Comparison of ENCODE assay signal across 25 cellular contexts in genomic region chr2:170262343-170262742, GRCh38.
DNase-seq lines count a peak whose midpoint lies in the region; ATAC-seq, FAIRE-seq and TF ChIP-seq lines count a peak whose summit lies in the region.
"Had no signal": no experiment of that assay in that cellular context is flagged by ENCODE, and none has a peak within 500 bp of the region (broad histone marks: within the 10 kb centered on the region; RNA-seq: fewer than 3 reads in every experiment).

No MANE protein-coding gene starts in this region.

- no peaks in the 10 kb centered on the region for H3K79me2 ChIP-seq in K562 (ENCODE audit: control insufficient read depth, insufficient read depth, low read length)

- TF ChIP-seq POLR2A in K562 (conservative IDR thresholded peaks at IDR 0.05) = no peak

- no peak overlapping the region for H3K4me3 Mint-ChIP-seq in stimulated activated naive CD8-positive, alpha-beta T cell treated with anti-CD3 and anti-CD28 coated beads, Interleukin-15, Interleukin-2, amounts not matched to agents 100 ng/mL and 50 ng/mL, for 24 hours
- H3K4me3 Mint-ChIP-seq in stimulated activated naive CD8-positive, alpha-beta T cell treated with anti-CD3 and anti-CD28 coated beads, Interleukin-15, amount 100 ng/mL, for 72 hours = no peak overlapping the region
- H3K4me3 Mint-ChIP-seq in endothelial cell (ENCODE audit: unreplicated experiment) = peak overlapping the region; percentile 13
- H3K4me3 Mint-ChIP-seq: B cell; CD4-positive, alpha-beta T cell; CD8-positive, alpha-beta T cell had no signal

- intact Hi-C loops in K562 (cut with micrococcal nuclease) = no loop called here

- BruUV-seq in K562 (replicated peaks; lab: Mats Ljungman, UMichigan) = no TSS peak

- peaks cover 26 to 48% of the 10 kb centered on the region in 2 experiments for H3K4me1 ChIP-seq in K562 (replicated peaks in 1 of 2; ENCODE audit: control insufficient read depth in 2 of 2, insufficient read depth in 2 of 2, low read length in 2 of 2)
- H3K4me1 ChIP-seq: A549; BLaER1 treated with 17β-estradiol and CSF1 and Interleukin-3, amounts not matched to agents 10 nM and 100 nM had no signal

- H3K4me2 ChIP-seq in K562 (ENCODE audit: insufficient read depth, low read length) = no peak overlapping the region
- H3K4me2 ChIP-seq: A549; BLaER1 treated with 17β-estradiol and CSF1 and Interleukin-3, amounts not matched to agents 10 nM and 100 nM had no signal

- no peaks in the 10 kb centered on the region; the same call in 1 of the 2 replicates for H3K9me3 ChIP-seq in K562 (replicated peaks; ENCODE audit: control insufficient read depth, insufficient read depth, low read depth, low read length)
- H3K9me3 ChIP-seq: A549 had no signal

- H3K27me3 Mint-ChIP-seq in stimulated activated naive CD8-positive, alpha-beta T cell treated with anti-CD3 and anti-CD28 coated beads, Interleukin-15, Interleukin-2, amounts not matched to agents 100 ng/mL and 50 ng/mL, for 24 hours = peaks cover 4% of the 10 kb centered on the region
- no peaks in the 10 kb centered on the region for H3K27me3 Mint-ChIP-seq in stimulated activated naive CD8-positive, alpha-beta T cell treated with anti-CD3 and anti-CD28 coated beads, Interleukin-15, amount 100 ng/mL, for 72 hours
- no peaks in the 10 kb centered on the region for H3K27me3 Mint-ChIP-seq in endothelial cell (ENCODE audit: unreplicated experiment)
- H3K27me3 Mint-ChIP-seq: B cell had no signal

- no peak overlapping the region for H3K27ac ChIP-seq in K562 (ENCODE audit: extremely low read depth, low read depth, low read length)
- H3K27ac ChIP-seq: 22Rv1; A549; BLaER1 treated with 17β-estradiol and CSF1 and Interleukin-3, amounts not matched to agents 10 nM and 100 nM; C4-2B had no signal

- no peaks in the 10 kb centered on the region for H3K36me3 ChIP-seq in K562 (ENCODE audit: control insufficient read depth, insufficient read depth, low read length)

- POLR2A ChIA-PET in K562 (lab: Yijun Ruan, JAX) = interaction anchor here (0.6 to 2.1 kb wide), 4 partner anchors 9 to 667 kb away, joined by 3 to 7 read pairs (median 4); no protein-coding TSS in a partner anchor

- H2AFZ ChIP-seq in K562 (ENCODE audit: low read depth, low read length) = no peak overlapping the region

- no peak for TF ChIP-seq RAD21 in K562 (CRISPR knock-in tag; conservative IDR thresholded peaks at IDR 0.05 in 1 of 2, IDR thresholded peaks at IDR 0.05 in 1 of 2)

- ATAC-seq in stimulated activated naive CD8-positive, alpha-beta T cell treated with anti-CD3 and anti-CD28 coated beads, Interleukin-15, amount 100 ng/mL, for 72 hours = no peak
- ATAC-seq in K562 (no peak), GM19324 (IDR thresholded peaks at IDR 0.05; ENCODE audit: low FRiP score, unreplicated experiment) (no peak)
- ATAC-seq: A549; CD8-positive, alpha-beta T cell; GM12878 had no signal

- H3K9ac ChIP-seq in K562 (ENCODE audit: insufficient read depth in 1 of 2, low read depth in 2 of 2, low read length in 2 of 2) = no peak overlapping the region
- H3K9ac ChIP-seq: BLaER1 treated with 17β-estradiol and CSF1 and Interleukin-3, amounts not matched to agents 10 nM and 100 nM had no signal

- no peak overlapping the region for H3K4me3 ChIP-seq in K562
- H3K4me3 ChIP-seq: A549; BLaER1 treated with 17β-estradiol and CSF1 and Interleukin-3, amounts not matched to agents 10 nM and 100 nM; GM12878 had no signal

- TF ChIP-seq EP300 in K562 (IDR thresholded peaks at IDR 0.05; ENCODE audit: low read length) = no peak

- CTCF ChIA-PET in K562 (lab: Yijun Ruan, JAX; ENCODE audit: low intra/inter-chr PET ratio) = no interaction called here

- peak overlapping the region; percentile 57 for H3K27ac Mint-ChIP-seq in stimulated activated naive CD8-positive, alpha-beta T cell treated with anti-CD3 and anti-CD28 coated beads, Interleukin-15, Interleukin-2, amounts not matched to agents 100 ng/mL and 50 ng/mL, for 24 hours
- H3K27ac Mint-ChIP-seq in stimulated activated naive CD8-positive, alpha-beta T cell treated with anti-CD3 and anti-CD28 coated beads, Interleukin-15, amount 100 ng/mL, for 72 hours = no peak overlapping the region
- peak overlapping the region; percentile 89 for H3K27ac Mint-ChIP-seq in endothelial cell (ENCODE audit: unreplicated experiment)
- H3K27ac Mint-ChIP-seq: B cell; CD4-positive, alpha-beta T cell; CD8-positive, alpha-beta T cell had no signal

- no peak for FAIRE-seq in K562 (lab: Jason Lieb, UNC)
- FAIRE-seq: A549, GM12878, GM12892, GM18507 had no signal

- H3K27me3 ChIP-seq in K562 (ENCODE audit: control insufficient read depth in 2 of 2, insufficient read depth in 2 of 2, low read length in 2 of 2) = no peaks in the 10 kb centered on the region
- H3K27me3 ChIP-seq: BLaER1 treated with 17β-estradiol and CSF1 and Interleukin-3, amounts not matched to agents 10 nM and 100 nM had no signal

- H3K9me3 Mint-ChIP-seq in stimulated activated naive CD8-positive, alpha-beta T cell treated with anti-CD3 and anti-CD28 coated beads, Interleukin-15, Interleukin-2, amounts not matched to agents 100 ng/mL and 50 ng/mL, for 24 hours = peaks cover 18% of the 10 kb centered on the region
- H3K9me3 Mint-ChIP-seq in stimulated activated naive CD8-positive, alpha-beta T cell treated with anti-CD3 and anti-CD28 coated beads, Interleukin-15, amount 100 ng/mL, for 72 hours = peaks cover 0 to 25% of the 10 kb centered on the region in 2 donors
- peaks cover 8% of the 10 kb centered on the region for H3K9me3 Mint-ChIP-seq in endothelial cell (ENCODE audit: unreplicated experiment)
- H3K9me3 Mint-ChIP-seq: CD4-positive, alpha-beta T cell had no signal

- DNase-seq in stimulated activated naive CD8-positive, alpha-beta T cell treated with anti-CD3 and anti-CD28 coated beads, Interleukin-15, amount 100 ng/mL, for 72 hours = no peak
- DNase-seq in K562 (ENCODE audit: extremely low read depth in 1 of 4, low spot score in 3 of 4) = no peak
- no peak for DNase-seq in endothelial cell (ENCODE audit: low spot score)
- no peak for DNase-seq in NAMALWA (ENCODE audit: low spot score)
- no peak for DNase-seq in NCI-H2081 treated with DMSO at 0.1 percent for 48 hours (lab: John Stamatoyannopoulos, UW)
- DNase-seq: AML-193; CD4-positive, alpha-beta T cell; CD8-positive, alpha-beta T cell; DMS 273 treated with DMSO at 0.1 percent for 48 hours; DMS153; DMS53; DMS79; DND-41; EL; GDM1 had no signal

- H4K20me1 ChIP-seq in K562 (replicated peaks; ENCODE audit: control insufficient read depth, insufficient read depth, low read length) = no peaks in the 10 kb centered on the region
- H4K20me1 ChIP-seq: BLaER1 treated with 17β-estradiol and CSF1 and Interleukin-3, amounts not matched to agents 10 nM and 100 nM had no signal

- TF ChIP-seq CTCF in K562 (IDR thresholded peaks at IDR 0.05 in 2 of 3, conservative IDR thresholded peaks at IDR 0.05 in 1 of 3; ENCODE audit: insufficient read depth in 2 of 3, low read depth in 1 of 3, low read length in 3 of 3) (no peak), endothelial cell (IDR thresholded peaks at IDR 0.05; ENCODE audit: unreplicated experiment) (no peak)

- WGBS in K562 (ENCODE audit: insufficient coverage, low coverage, missing lambda C conversion rate) = 83% methylated on average over 2 of the region's 2 CpGs

- H3K36me3 Mint-ChIP-seq in stimulated activated naive CD8-positive, alpha-beta T cell treated with anti-CD3 and anti-CD28 coated beads, Interleukin-15, Interleukin-2, amounts not matched to agents 100 ng/mL and 50 ng/mL, for 24 hours (ENCODE audit: low read depth) = no peaks in the 10 kb centered on the region
- peaks cover 4% of the 10 kb centered on the region for H3K36me3 Mint-ChIP-seq in endothelial cell (ENCODE audit: low read depth, unreplicated experiment)
- H3K36me3 Mint-ChIP-seq: CD8-positive, alpha-beta T cell had no signal

- in situ Hi-C loops in K562 (cut with MboI) = no loop called here

- H3K4me1 Mint-ChIP-seq in stimulated activated naive CD8-positive, alpha-beta T cell treated with anti-CD3 and anti-CD28 coated beads, Interleukin-15, Interleukin-2, amounts not matched to agents 100 ng/mL and 50 ng/mL, for 24 hours (ENCODE audit: low read depth) = no peaks in the 10 kb centered on the region
- H3K4me1 Mint-ChIP-seq in stimulated activated naive CD8-positive, alpha-beta T cell treated with anti-CD3 and anti-CD28 coated beads, Interleukin-15, amount 100 ng/mL, for 72 hours = no peaks in the 10 kb centered on the region
- peaks cover 39% of the 10 kb centered on the region for H3K4me1 Mint-ChIP-seq in endothelial cell (ENCODE audit: unreplicated experiment)
- H3K4me1 Mint-ChIP-seq: B cell had no signal

- H3K9me1 ChIP-seq in K562 (ENCODE audit: control insufficient read depth, insufficient read depth, low read length) = no peaks in the 10 kb centered on the region

TF ChIP-seq in K562, 482 proteins besides CTCF, POLR2A, EP300 and RAD21 (continues in another document):
- TF ChIP-seq ZNF583 (CRISPR knock-in tag; IDR thresholded peaks at IDR 0.05) (0 out of 2 replicates have a peak, but pooled peaks have one; percentile 59), ZNF444 (CRISPR knock-in tag; IDR thresholded peaks at IDR 0.05) (no peak), KLF1 (tag; IDR thresholded peaks at IDR 0.05) (0 out of 2 replicates have a peak, but pooled peaks have one; percentile 19), CXXC5 (CRISPR knock-in tag; IDR thresholded peaks at IDR 0.05) (0 out of 2 replicates have a peak, but pooled peaks have one; percentile 4), HDAC8 (tag; IDR thresholded peaks at IDR 0.05) (peak; percentile 54; the same call in 1 of the 2 replicates), DMBX1 (CRISPR knock-in tag; IDR thresholded peaks at IDR 0.05; ENCODE audit: borderline replicate concordance) (0 out of 2 replicates have a peak, but pooled peaks have one; percentile 62), ID3 (CRISPR knock-in tag; IDR thresholded peaks at IDR 0.05) (no peak), ID3 (tag; IDR thresholded peaks at IDR 0.05) (peak; percentile 65), CBFA2T3 (IDR thresholded peaks at IDR 0.05) (0 out of 2 replicates have a peak, but pooled peaks have one; percentile 3), ZNF830 (CRISPR knock-in tag; IDR thresholded peaks at IDR 0.05) (peak; percentile 31; the same call in 1 of the 2 replicates), CREB1 (IDR thresholded peaks at IDR 0.05) (no peak), CREB1 (CRISPR knock-in tag; IDR thresholded peaks at IDR 0.05) (no peak), NR4A1 (CRISPR knock-in tag; IDR thresholded peaks at IDR 0.05) (no peak), NR4A1 (tag; IDR thresholded peaks at IDR 0.05) (peak; percentile 72; the same call in 1 of the 2 replicates), BRCA1 (IDR thresholded peaks at IDR 0.05) (no peak), BRCA1 (CRISPR knock-in tag; IDR thresholded peaks at IDR 0.05) (no peak)

Comparison
In these comparisons a context has a peak if more than half of its experiments do, and no peak if none do; other contexts are left out.
1. H3K27ac Mint-ChIP-seq: peak in stimulated activated naive CD8-positive, alpha-beta T cell treated with anti-CD3 and anti-CD28 coated beads, Interleukin-15, Interleukin-2, amounts not matched to agents 100 ng/mL and 50 ng/mL, for 24 hours (single experiment) and endothelial cell (single experiment); none in stimulated activated naive CD8-positive, alpha-beta T cell treated with anti-CD3 and anti-CD28 coated beads, Interleukin-15, amount 100 ng/mL, for 72 hours (0 of 2).